ENCODE assay signal across 34 cellular contexts in the genomic region with DNA sequence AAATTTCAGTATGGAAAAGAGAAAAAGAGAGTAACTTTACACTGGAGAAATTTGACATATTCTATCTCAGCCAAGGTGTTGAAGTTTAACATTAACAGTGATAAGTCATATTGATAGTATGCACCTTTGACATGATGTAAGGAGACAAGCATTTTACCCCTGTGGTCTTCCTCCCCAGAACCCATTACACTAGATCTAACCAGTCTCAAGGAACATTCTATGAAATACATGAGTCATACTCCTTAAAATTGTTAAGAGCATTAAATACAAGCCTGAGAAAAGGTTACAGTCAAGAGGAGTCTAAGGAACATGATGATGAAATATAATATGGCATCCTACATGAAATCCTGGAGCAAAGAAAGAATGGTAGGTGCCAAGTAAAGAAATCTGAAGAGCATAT.
"Had no signal": no experiment of that assay in that cellular context is flagged by ENCODE, and none has a peak within 500 bp of the region (broad histone marks: within the 10 kb centered on the region; RNA-seq: fewer than 3 reads in every experiment).

No MANE protein-coding gene starts in this region.

- H3K36me3 ChIP-seq: cardiac muscle cell had no signal

- H3K27ac Mint-ChIP-seq: activated B cell treated with CpG ODN at 0.5 μM for 24 hours; activated CD4-positive, alpha-beta memory T cell treated with anti-CD3 and anti-CD28 coated beads for 36 hours; activated naive CD4-positive, alpha-beta T cell treated with anti-CD3 and anti-CD28 coated beads, Interleukin-2, amount 10 ng/mL, durations not matched to agents 7 days and 5 days; activated naive CD8-positive, alpha-beta T cell; activated naive CD8-positive, alpha-beta T cell treated with anti-CD3 and anti-CD28 coated beads, Interleukin-2, amount 50 U/mL, for 24 hours had no signal

- H3K4me3 ChIP-seq: cardiac muscle cell had no signal

- H3K36me3 Mint-ChIP-seq: activated CD4-positive, alpha-beta memory T cell treated with anti-CD3 and anti-CD28 coated beads for 36 hours; activated naive CD4-positive, alpha-beta T cell treated with anti-CD3 and anti-CD28 coated beads, Interleukin-2, amount 10 ng/mL, durations not matched to agents 7 days and 5 days; activated naive CD8-positive, alpha-beta T cell had no signal

- H3K27me3 ChIP-seq: cardiac muscle cell had no signal

- H3K9me3 Mint-ChIP-seq: activated naive CD4-positive, alpha-beta T cell treated with anti-CD3 and anti-CD28 coated beads, Interleukin-2, amount 10 ng/mL, durations not matched to agents 7 days and 5 days had no signal

- DNase-seq: activated B cell treated with CpG ODN at 0.5 μM for 24 hours; activated CD4-positive, alpha-beta memory T cell treated with anti-CD3 and anti-CD28 coated beads for 36 hours; activated CD4-positive, alpha-beta T cell treated with anti-CD3 and anti-CD28 coated beads for 4 hours; activated CD4-positive, alpha-beta T cell treated with anti-CD3 and anti-CD28 coated beads, Interleukin-2, amount 50 U/mL, for 1 hour; activated CD4-positive, CD25-positive, alpha-beta regulatory T cell treated with anti-CD3 and anti-CD28 coated beads, Interleukin-2, amount 50 U/mL, for 72 hours; activated CD8-positive, alpha-beta memory T cell treated with anti-CD3 and anti-CD28 coated beads, Interleukin-2, amount 50 U/mL, for 4 hours; activated effector memory CD4-positive, alpha-beta T cell treated with Interleukin-2 at 50 U/mL for 16 hours; activated naive CD4-positive, alpha-beta T cell treated with anti-CD3 and anti-CD28 coated beads, Interleukin-2, amount 10 ng/mL, durations not matched to agents 7 days and 5 days; activated naive CD8-positive, alpha-beta T cell treated with anti-CD3 and anti-CD28 coated beads, Interleukin-2, amount 50 U/mL, for 24 hours; activated T-cell treated with anti-CD3 and anti-CD28 coated beads for 4 hours; activated T-cell treated with anti-CD3 and anti-CD28 coated beads, Interleukin-2, amount 50 U/mL, for 4 hours; anterior cingulate cortex; NCI-H1092 treated with DMSO at 0.1 percent for 48 hours; NCI-H1417; NCI-H146; NCI-H187; NCI-H2029 treated with DMSO at 0.1 percent for 48 hours; NCI-H2107; NCI-H345; NCI-H524 treated with DMSO at 0.1 percent for 48 hours; RPMI8226; SIG-M5; SW 1271; T-helper 1 cell; T-helper 2 cell; T-helper 9 cell had no signal

- H3K27ac ChIP-seq: cardiac muscle cell, KMS-11, VCaP had no signal

- ATAC-seq: activated naive CD8-positive, alpha-beta T cell treated with anti-CD3 and anti-CD28 coated beads, Interleukin-2, amount 50 U/mL, for 24 hours; activated T-cell treated with anti-CD3 and anti-CD28 coated beads, Interleukin-2, amount 50 U/mL, for 4 hours; Panc1; Right ventricle myocardium inferior; SK-N-SH treated with all-trans-retinoic acid at 6 μM for 48 hours had no signal

- H3K4me2 ChIP-seq: KMS-11 had no signal

- H3K27me3 Mint-ChIP-seq: activated B cell treated with CpG ODN at 0.5 μM for 24 hours; activated CD4-positive, alpha-beta memory T cell treated with anti-CD3 and anti-CD28 coated beads for 36 hours; activated naive CD4-positive, alpha-beta T cell treated with anti-CD3 and anti-CD28 coated beads, Interleukin-2, amount 10 ng/mL, durations not matched to agents 7 days and 5 days; activated naive CD8-positive, alpha-beta T cell; activated naive CD8-positive, alpha-beta T cell treated with anti-CD3 and anti-CD28 coated beads, Interleukin-2, amount 50 U/mL, for 24 hours; central memory CD8-positive, alpha-beta T cell had no signal

- H3K4me3 Mint-ChIP-seq: activated B cell treated with CpG ODN at 0.5 μM for 24 hours; activated CD4-positive, alpha-beta memory T cell treated with anti-CD3 and anti-CD28 coated beads for 36 hours; activated naive CD4-positive, alpha-beta T cell treated with anti-CD3 and anti-CD28 coated beads, Interleukin-2, amount 10 ng/mL, durations not matched to agents 7 days and 5 days; activated naive CD8-positive, alpha-beta T cell; activated naive CD8-positive, alpha-beta T cell treated with anti-CD3 and anti-CD28 coated beads, Interleukin-2, amount 50 U/mL, for 24 hours; activated T-cell treated with anti-CD3 and anti-CD28 coated beads, Interleukin-2, amount 50 U/mL, for 4 hours; central memory CD8-positive, alpha-beta T cell had no signal

- H3K9ac ChIP-seq: KMS-11 had no signal

- H3K4me1 Mint-ChIP-seq: activated B cell treated with CpG ODN at 0.5 μM for 24 hours; activated naive CD4-positive, alpha-beta T cell treated with anti-CD3 and anti-CD28 coated beads, Interleukin-2, amount 10 ng/mL, durations not matched to agents 7 days and 5 days; activated naive CD8-positive, alpha-beta T cell treated with anti-CD3 and anti-CD28 coated beads, Interleukin-2, amount 50 U/mL, for 24 hours; central memory CD8-positive, alpha-beta T cell had no signal
